ENCODE assay signal across 19 cellular contexts in the genomic region with DNA sequence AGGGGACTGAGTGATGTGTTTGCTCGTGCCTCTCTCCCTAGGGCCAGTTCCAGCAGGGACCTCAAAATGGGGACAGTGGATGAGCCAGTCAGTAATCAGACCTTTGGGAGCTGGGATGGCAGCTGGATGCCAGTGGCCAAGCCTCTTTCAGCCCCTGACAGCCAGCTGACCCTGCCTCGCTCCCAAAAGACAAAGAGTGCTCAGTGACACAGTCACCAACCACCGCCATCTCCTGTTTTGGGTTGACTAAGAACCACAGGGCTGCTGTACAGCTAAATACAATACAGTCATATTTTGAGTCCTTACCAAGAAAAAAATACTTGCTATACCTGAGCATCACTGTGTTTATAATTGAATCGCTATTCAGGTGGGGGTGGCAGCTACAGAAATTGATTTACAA.
DNase-seq lines count a peak whose midpoint lies in the region; ATAC-seq and TF ChIP-seq lines count a peak whose summit lies in the region.
"Had no signal": no experiment of that assay in that cellular context is flagged by ENCODE, and none has a peak within 500 bp of the region (broad histone marks: within the 10 kb centered on the region; RNA-seq: fewer than 3 reads in every experiment).

No MANE protein-coding gene starts in this region.

- DNase-seq in caudate nucleus (lab: John Stamatoyannopoulos, UW) (peak in 39 of 61 donors; percentile 8 to 69 (median 41)), medulla oblongata (ENCODE audit: extremely low spot score) (peak; percentile 83), substantia nigra (lab: John Stamatoyannopoulos, UW) (peak in 39 of 49 donors; percentile 13 to 78 (median 48)), OCI-M2 (lab: John Stamatoyannopoulos, UW; ENCODE audit: unreplicated experiment) (no peak), foreskin keratinocyte (no peak), NCI-H345 treated with DMSO at 0.1 percent for 48 hours (lab: John Stamatoyannopoulos, UW; ENCODE audit: unreplicated experiment) (no peak)
- no peak for DNase-seq in stimulated activated CD8-positive, alpha-beta memory T cell treated with anti-CD3 and anti-CD28 coated beads, Interleukin-4, amount 100 ng/mL, for 48 hours
- DNase-seq: DMS 273 treated with DMSO at 0.1 percent for 48 hours, GOT3, HFFc6, KG1, NCI-H1048, NCI-H146, NCI-H345, NCI-H69 had no signal

- H3K27me3 ChIP-seq in foreskin keratinocyte, result no peaks in the 10 kb centered on the region
- H3K27me3 ChIP-seq: BLaER1 treated with 17β-estradiol and CSF1 and Interleukin-3, amounts not matched to agents 10 nM and 100 nM had no signal

- TF ChIP-seq CTCF in foreskin keratinocyte (conservative IDR thresholded peaks at IDR 0.05), result no peak

- peak overlapping the region; percentile 36 for H3K27ac ChIP-seq in caudate nucleus (ENCODE audit: low read depth, low read length)
- H3K27ac ChIP-seq in substantia nigra (ENCODE audit: low read depth, low read length, poor library complexity, severe bottlenecking), result peak overlapping the region; percentile 85
- no peak overlapping the region for H3K27ac ChIP-seq in foreskin keratinocyte
- H3K27ac ChIP-seq: BLaER1 treated with 17β-estradiol and CSF1 and Interleukin-3, amounts not matched to agents 10 nM and 100 nM had no signal

- no peaks in the 10 kb centered on the region for H3K4me1 ChIP-seq in foreskin keratinocyte
- H3K4me1 ChIP-seq: BLaER1 treated with 17β-estradiol and CSF1 and Interleukin-3, amounts not matched to agents 10 nM and 100 nM had no signal

- ATAC-seq in HG03565 (IDR thresholded peaks at IDR 0.05; ENCODE audit: unreplicated experiment) (peak; percentile 48), foreskin keratinocyte (no peak)
- ATAC-seq: Panc1, Right ventricle myocardium inferior had no signal

Comparison
In these comparisons a context has a peak if more than half of its experiments do, and no peak if none do; other contexts are left out.
1. DNase-seq: peak in caudate nucleus (39 of 61), medulla oblongata (single experiment) and substantia nigra (39 of 49); none in OCI-M2 (single experiment), stimulated activated CD8-positive, alpha-beta memory T cell treated with anti-CD3 and anti-CD28 coated beads, Interleukin-4, amount 100 ng/mL, for 48 hours (single experiment), foreskin keratinocyte (0 of 2) and NCI-H345 treated with DMSO at 0.1 percent for 48 hours (single experiment).